Comparison of ENCODE assay signal across 10 cellular contexts in genomic region chr14:61466249-61466904, GRCh38.
DNase-seq lines count a peak whose midpoint lies in the region; ATAC-seq, FAIRE-seq and TF ChIP-seq lines count a peak whose summit lies in the region.
"Had no signal": no experiment of that assay in that cellular context is flagged by ENCODE, and none has a peak within 500 bp of the region (broad histone marks: within the 10 kb centered on the region; RNA-seq: fewer than 3 reads in every experiment).

No MANE protein-coding gene starts in this region.

- dilution Hi-C loops in keratinocyte (cut with MboI; ENCODE audit: extremely low pct_ligation_motif_present, low sequenced_read_pairs): loop anchor here (10.0 kb wide), 1 partner anchor 278 kb away; no protein-coding TSS in a partner anchor

- H3K27ac Mint-ChIP-seq in activated CD4-positive, alpha-beta T cell treated with anti-CD3 and anti-CD28 coated beads for 36 hours: peak overlapping the region; percentile 68
- no peak overlapping the region for H3K27ac Mint-ChIP-seq in activated CD4-positive, alpha-beta T cell treated with anti-CD3 and anti-CD28 coated beads, Interleukin-2, amount 10 ng/mL, durations not matched to agents 24 days and 14 days

- peak overlapping the region; percentile 7 for H3K9ac ChIP-seq in keratinocyte (ENCODE audit: control insufficient read depth, extremely low read depth, insufficient read depth, low read length)

- H3K4me3 Mint-ChIP-seq in activated CD4-positive, alpha-beta T cell treated with anti-CD3 and anti-CD28 coated beads for 36 hours: no peak overlapping the region
- no peak overlapping the region for H3K4me3 Mint-ChIP-seq in activated CD4-positive, alpha-beta T cell treated with anti-CD3 and anti-CD28 coated beads, Interleukin-2, amount 10 ng/mL, durations not matched to agents 24 days and 14 days

- H3K9me3 ChIP-seq in keratinocyte (ENCODE audit: control insufficient read depth, low read depth, low read length) (no peaks in the 10 kb centered on the region), transverse colon (no peaks in the 10 kb centered on the region)

- no peaks in the 10 kb centered on the region for H3K79me2 ChIP-seq in keratinocyte (ENCODE audit: control insufficient read depth, insufficient read depth, low read length)

- no peaks in the 10 kb centered on the region for H3K27me3 Mint-ChIP-seq in activated CD4-positive, alpha-beta T cell treated with anti-CD3 and anti-CD28 coated beads for 36 hours
- H3K27me3 Mint-ChIP-seq in activated CD4-positive, alpha-beta T cell treated with anti-CD3 and anti-CD28 coated beads, Interleukin-2, amount 10 ng/mL, durations not matched to agents 24 days and 14 days: no peaks in the 10 kb centered on the region

- no peak for ATAC-seq in activated CD4-positive, alpha-beta T cell treated with anti-CD3 and anti-CD28 coated beads for 36 hours
- ATAC-seq in GM18867 (IDR thresholded peaks at IDR 0.05; ENCODE audit: unreplicated experiment): no peak

- no peak for TF ChIP-seq POLR2A in transverse colon (IDR thresholded peaks at IDR 0.05)

- peaks cover 3% of the 10 kb centered on the region for H3K9me3 Mint-ChIP-seq in activated CD4-positive, alpha-beta T cell treated with anti-CD3 and anti-CD28 coated beads for 36 hours (ENCODE audit: low read depth)
- H3K9me3 Mint-ChIP-seq in activated CD4-positive, alpha-beta T cell treated with anti-CD3 and anti-CD28 coated beads, Interleukin-2, amount 10 ng/mL, durations not matched to agents 24 days and 14 days: peaks cover 4% of the 10 kb centered on the region

- H3K4me1 Mint-ChIP-seq in activated CD4-positive, alpha-beta T cell treated with anti-CD3 and anti-CD28 coated beads for 36 hours: peaks cover 82% of the 10 kb centered on the region
- H3K4me1 Mint-ChIP-seq in activated CD4-positive, alpha-beta T cell treated with anti-CD3 and anti-CD28 coated beads, Interleukin-2, amount 10 ng/mL, durations not matched to agents 24 days and 14 days: peaks cover 60% of the 10 kb centered on the region

- DNase-seq in activated CD4-positive, alpha-beta T cell treated with anti-CD3 and anti-CD28 coated beads for 36 hours: no peak
- no peak for DNase-seq in activated CD4-positive, alpha-beta T cell treated with anti-CD3 and anti-CD28 coated beads, Interleukin-2, amount 10 ng/mL, durations not matched to agents 24 days and 14 days
- peak; percentile 99 to 100 for DNase-seq in cardiac fibroblast (ENCODE audit: low read depth in 2 of 2)
- peak; percentile 65 for DNase-seq in keratinocyte (ENCODE audit: low read depth, low spot score)
- peak; percentile 51 for DNase-seq in transverse colon
- DNase-seq in central memory CD4-positive, alpha-beta T cell: no peak
- no peak for DNase-seq in NCI-H2107 treated with DMSO at 0.1 percent for 48 hours (lab: John Stamatoyannopoulos, UW; ENCODE audit: unreplicated experiment)
- DNase-seq: NCI-H1436 treated with DMSO at 0.1 percent for 48 hours had no signal

- 78 to 97% methylated on average over 6 to 17 of the region's 17 CpGs for WGBS in transverse colon (ENCODE audit: low coverage in 1 of 2), 2 donors

- in situ Hi-C loops in transverse colon (cut with MboI; ENCODE audit: low pct_ligation_motif_present in 1 of 4, low pct_unique_long_range_greater_than_20kb in 1 of 4, low sequenced_read_pairs in 3 of 4): loop anchor here (10.0 to 25.0 kb wide), 3 partner anchors 258 to 646 kb away; no protein-coding TSS in a partner anchor

- no peak for TF ChIP-seq EP300 in transverse colon (IDR thresholded peaks at IDR 0.05; ENCODE audit: low read depth)

- TF ChIP-seq CTCF in cardiac fibroblast (IDR thresholded peaks at IDR 0.05; ENCODE audit: low read depth, low read length): no peak
- TF ChIP-seq CTCF in keratinocyte (optimal IDR thresholded peaks at IDR 0.05 in 1 of 3, IDR thresholded peaks at IDR 0.05 in 1 of 3, conservative IDR thresholded peaks at IDR 0.05 in 1 of 3; ENCODE audit: extremely low read depth in 1 of 3, insufficient read depth in 2 of 3, low read length in 3 of 3): no peak
- no peak for TF ChIP-seq CTCF in transverse colon (IDR thresholded peaks at IDR 0.05)

- peaks cover 42% of the 10 kb centered on the region for H3K36me3 Mint-ChIP-seq in activated CD4-positive, alpha-beta T cell treated with anti-CD3 and anti-CD28 coated beads for 36 hours (ENCODE audit: low read depth)
- H3K36me3 Mint-ChIP-seq in activated CD4-positive, alpha-beta T cell treated with anti-CD3 and anti-CD28 coated beads, Interleukin-2, amount 10 ng/mL, durations not matched to agents 24 days and 14 days (ENCODE audit: low read depth): peaks cover 68% of the 10 kb centered on the region

- no peaks in the 10 kb centered on the region for H3K27me3 ChIP-seq in keratinocyte (ENCODE audit: control insufficient read depth, extremely low read depth, insufficient read depth, low read length)
- H3K27me3 ChIP-seq in transverse colon: no peaks in the 10 kb centered on the region

- peak overlapping the region; percentile 7 for H3K4me2 ChIP-seq in keratinocyte (ENCODE audit: control insufficient read depth, extremely low read depth, insufficient read depth, low read depth, low read length)

- no peak overlapping the region for H2AFZ ChIP-seq in keratinocyte (ENCODE audit: control insufficient read depth, low read length)

- POLR2A ChIA-PET in activated CD4-positive, alpha-beta T cell treated with anti-CD3 and anti-CD28 coated beads for 36 hours (lab: Charles Lee): no interaction called here

- intact Hi-C loops in activated CD4-positive, alpha-beta T cell treated with anti-CD3 and anti-CD28 coated beads for 36 hours (cut with DNase I, micrococcal nuclease): no loop called here
- intact Hi-C loops in activated CD4-positive, alpha-beta T cell treated with anti-CD3 and anti-CD28 coated beads, Interleukin-2, amount 10 ng/mL, durations not matched to agents 24 days and 14 days (cut with micrococcal nuclease): no loop called here
- intact Hi-C loops in transverse colon (cut with DNase I; ENCODE audit: low total_unique reads): loop anchor here (10.0 kb wide), 1 partner anchor 258 kb away; no protein-coding TSS in a partner anchor

- H3K4me1 ChIP-seq in keratinocyte (ENCODE audit: control insufficient read depth, extremely low read depth, insufficient read depth, low read length) (peaks cover 64% of the 10 kb centered on the region), transverse colon (peaks cover 4 to 33% (median 12%) of the 10 kb centered on the region in 4 donors)

- peak; percentile 63 for FAIRE-seq in keratinocyte (lab: Jason Lieb, UNC)
- FAIRE-seq: A204.1 had no signal

- H3K27ac ChIP-seq in keratinocyte (ENCODE audit: control insufficient read depth, insufficient read depth, low read length) (peak overlapping the region; percentile 45), transverse colon (peak overlapping the region in 1 of 4 donors; percentile 25)

- H3K4me3 ChIP-seq in cardiac fibroblast (replicated peaks in 1 of 2; ENCODE audit: low read depth in 2 of 2, low read length in 2 of 2): no peak overlapping the region
- H3K4me3 ChIP-seq in keratinocyte (ENCODE audit: control insufficient read depth in 2 of 3, extremely low read depth in 1 of 3, insufficient read depth in 2 of 3, low read depth in 1 of 3, low read length in 3 of 3): no peak overlapping the region
- H3K4me3 ChIP-seq in transverse colon: no peak overlapping the region

- no peaks in the 10 kb centered on the region for H3K9me1 ChIP-seq in keratinocyte (ENCODE audit: control insufficient read depth, extremely low read depth, insufficient read depth, low read length)

- H4K20me1 ChIP-seq in keratinocyte (ENCODE audit: control insufficient read depth, extremely low read depth, insufficient read depth, low read length): no peaks in the 10 kb centered on the region

- CTCF ChIA-PET in activated CD4-positive, alpha-beta T cell treated with anti-CD3 and anti-CD28 coated beads for 36 hours (lab: Charles Lee): interaction anchor here (0.6 to 1.5 kb wide), 4 partner anchors 14 to 424 kb away, joined by 3 to 6 read pairs (median 4); no protein-coding TSS in a partner anchor

- H3K36me3 ChIP-seq in keratinocyte (ENCODE audit: control insufficient read depth in 2 of 2, extremely low read depth in 1 of 2, insufficient read depth in 2 of 2, low read length in 2 of 2): no peaks in the 10 kb centered on the region
- H3K36me3 ChIP-seq in transverse colon: no peaks in the 10 kb centered on the region

Comparison
In these comparisons a context has a peak if more than half of its experiments do, and no peak if none do; other contexts are left out.
1. DNase-seq: peak in cardiac fibroblast (2 of 2), keratinocyte (single experiment) and transverse colon (single experiment); none in activated CD4-positive, alpha-beta T cell treated with anti-CD3 and anti-CD28 coated beads for 36 hours (single experiment), activated CD4-positive, alpha-beta T cell treated with anti-CD3 and anti-CD28 coated beads, Interleukin-2, amount 10 ng/mL, durations not matched to agents 24 days and 14 days (single experiment), central memory CD4-positive, alpha-beta T cell (single experiment) and NCI-H2107 treated with DMSO at 0.1 percent for 48 hours (single experiment).